In genomic region chr3:177213806-177214528, GRCh38 we compare ENCODE assay signal across 16 cellular contexts.
"Had no signal": no experiment of that assay in that cellular context is flagged by ENCODE, and none has a peak within 500 bp of the region (broad histone marks: within the 10 kb centered on the region; RNA-seq: fewer than 3 reads in every experiment).

No MANE protein-coding gene starts in this region.

- H3K4me1 Mint-ChIP-seq: naive B cell had no signal

- H3K27ac ChIP-seq: lower lobe of right lung, pancreas, tibial nerve, vagina had no signal

- FAIRE-seq: endometrium, pancreas had no signal

- H3K27ac Mint-ChIP-seq: activated T-cell treated with anti-CD3 and anti-CD28 coated beads, Interleukin-2, amount 50 U/mL, for 24 hours had no signal

- H3K9me3 Mint-ChIP-seq: activated T-cell treated with anti-CD3 and anti-CD28 coated beads, Interleukin-2, amount 50 U/mL, for 24 hours; naive B cell had no signal

- H3K4me3 Mint-ChIP-seq: activated T-cell treated with anti-CD3 and anti-CD28 coated beads, Interleukin-2, amount 50 U/mL, for 24 hours; naive B cell had no signal

- H3K4me3 ChIP-seq: lower lobe of right lung, pancreas, tibial nerve, vagina had no signal

- H3K27me3 Mint-ChIP-seq: activated T-cell treated with anti-CD3 and anti-CD28 coated beads, Interleukin-2, amount 50 U/mL, for 24 hours; naive B cell had no signal

- H3K27me3 ChIP-seq: pancreas, tibial nerve, vagina had no signal

- H3K36me3 Mint-ChIP-seq: naive B cell had no signal

- ATAC-seq: lower lobe of right lung, pancreas had no signal

- DNase-seq: activated CD4-positive, alpha-beta T cell treated with anti-CD3 and anti-CD28 coated beads, Interleukin-2, amount 50 U/mL, for 48 hours; activated naive CD4-positive, alpha-beta T cell treated with anti-CD3 and anti-CD28 coated beads, Interleukin-2, amount 50 U/mL, for 16 hours; activated T-cell treated with anti-CD3 and anti-CD28 coated beads, Interleukin-2, amount 50 U/mL, for 24 hours; amniotic stem cell; hippocampal formation; lower lobe of right lung; midbrain; naive B cell; pancreas; stimulated activated CD4-positive, alpha-beta T cell treated with anti-CD3 and anti-CD28 coated beads, Interleukin-4, amount 100 ng/mL, for 24 hours; stimulated activated naive CD4-positive, alpha-beta T cell; T-helper 1 cell; T1000 had no signal

- H3K36me3 ChIP-seq: lower lobe of right lung, pancreas, tibial nerve, vagina had no signal

- H3K4me1 ChIP-seq: lower lobe of right lung, vagina had no signal
